Comparison of ENCODE assay signal across 9 cellular contexts in genomic region chr1:76294470-76295194, GRCh38.
A peak's percentile ranks its signal among the peaks of the same experiment; 100 is the strongest.
DNase-seq lines count a peak whose midpoint lies in the region; ATAC-seq and TF ChIP-seq lines count a peak whose summit lies in the region.
"Had no signal": no experiment of that assay in that cellular context is flagged by ENCODE, and none has a peak within 500 bp of the region (broad histone marks: within the 10 kb centered on the region; RNA-seq: fewer than 3 reads in every experiment).

No MANE protein-coding gene starts in this region.

- H3K4me1 ChIP-seq in colonic mucosa (no peaks in the 10 kb centered on the region), heart left ventricle (peaks cover 0 to 20% (median 0%) of the 10 kb centered on the region in 12 donors)

- no peaks in the 10 kb centered on the region for H3K36me3 ChIP-seq in colonic mucosa
- no peaks in the 10 kb centered on the region for H3K36me3 ChIP-seq in heart left ventricle

- H3K27me3 ChIP-seq in colonic mucosa (no peaks in the 10 kb centered on the region), heart left ventricle (no peaks in the 10 kb centered on the region)

- WGBS in heart left ventricle, 4 donors = 79 to 86% (median 82%) methylated on average over 5 of the region's 5 CpGs

- no peak for TF ChIP-seq POLR2A in heart left ventricle (IDR thresholded peaks at IDR 0.05)

- peak; percentile 19 for DNase-seq in dermis blood vessel endothelial cell
- DNase-seq in NCI-H345 (lab: John Stamatoyannopoulos, UW) = no peak
- no peak for DNase-seq in colonic mucosa
- DNase-seq in heart left ventricle = no peak
- DNase-seq in Kasumi-1 (lab: John Stamatoyannopoulos, UW) = no peak

- no peak overlapping the region for H3K4me3 ChIP-seq in colonic mucosa
- no peak overlapping the region for H3K4me3 ChIP-seq in heart left ventricle

- ATAC-seq in GM18867 (IDR thresholded peaks at IDR 0.05; ENCODE audit: unreplicated experiment) (peak; percentile 91), GM21529 (IDR thresholded peaks at IDR 0.05; ENCODE audit: unreplicated experiment) (peak; percentile 83), HG03520 (IDR thresholded peaks at IDR 0.05; ENCODE audit: unreplicated experiment) (peak; percentile 84), heart left ventricle (no peak)

- H3K9me3 ChIP-seq in colonic mucosa = no peaks in the 10 kb centered on the region
- no peaks in the 10 kb centered on the region for H3K9me3 ChIP-seq in heart left ventricle

- no peak for TF ChIP-seq CTCF in colonic mucosa (IDR thresholded peaks at IDR 0.05)
- no peak for TF ChIP-seq CTCF in heart left ventricle (IDR thresholded peaks at IDR 0.05)

- intact Hi-C loops in colonic mucosa (cut with DNase I) (no loop called here), heart left ventricle (cut with DNase I) (no loop called here)

- no peak overlapping the region for H3K27ac ChIP-seq in colonic mucosa
- H3K27ac ChIP-seq in heart left ventricle = peak overlapping the region in 1 of 12 donors; percentile 67
- H3K27ac ChIP-seq: epithelial cell of prostate had no signal

- H3K9ac ChIP-seq in colonic mucosa (ENCODE audit: low read depth in 2 of 2, low read length in 2 of 2) = no peak overlapping the region

Comparison
In these comparisons a context has a peak if more than half of its experiments do, and no peak if none do; other contexts are left out.
1. ATAC-seq: peak in GM18867 (single experiment), GM21529 (single experiment) and HG03520 (single experiment); none in heart left ventricle (0 of 4).